ENCODE assay signal across 8 cellular contexts in genomic region chr20:51220293-51220706, GRCh38.
DNase-seq lines count a peak whose midpoint lies in the region; ATAC-seq and TF ChIP-seq lines count a peak whose summit lies in the region.

No MANE protein-coding gene starts in this region.

- no peaks in the 10 kb centered on the region for H3K4me1 ChIP-seq in MM.1S (ENCODE audit: low read length)

- peak; percentile 78 for DNase-seq in Calu3
- no peak for DNase-seq in MM.1S
- peak; percentile 64 for DNase-seq in activated T-cell treated with anti-CD3 and anti-CD28 coated beads for 48 hours (ENCODE audit: low read depth)
- peak; percentile 10 for DNase-seq in fibroblast of the aortic adventitia (ENCODE audit: low read depth)
- peak; percentile 36 for DNase-seq in retina
- no peak for DNase-seq in NCI-H2107 (lab: John Stamatoyannopoulos, UW)
- DNase-seq in NCI-H146 (lab: John Stamatoyannopoulos, UW): no peak

- no peak overlapping the region; the same call in 1 of the 2 replicates for H3K4me2 ChIP-seq in MM.1S (ENCODE audit: low read depth, low read length)

- H3K36me3 ChIP-seq in MM.1S (replicated peaks; ENCODE audit: insufficient read depth, low read length): no peaks in the 10 kb centered on the region

- TF ChIP-seq CTCF in Calu3 (IDR thresholded peaks at IDR 0.05; ENCODE audit: unreplicated experiment) (peak; percentile 96), MM.1S (IDR thresholded peaks at IDR 0.05; ENCODE audit: low read length) (peak; percentile 71), fibroblast of the aortic adventitia (IDR thresholded peaks at IDR 0.05; ENCODE audit: insufficient read depth, low read length) (peak; percentile 92)

- no peaks in the 10 kb centered on the region for H3K9me3 Mint-ChIP-seq in Calu3 (ENCODE audit: low read depth, unreplicated experiment)

- BruUV-seq in Calu3 (replicated peaks; lab: Mats Ljungman, UMichigan): no TSS peak

- no peaks in the 10 kb centered on the region for H3K79me2 ChIP-seq in MM.1S (ENCODE audit: low read length)

- peaks cover 13% of the 10 kb centered on the region for H3K4me1 Mint-ChIP-seq in Calu3 (ENCODE audit: low read depth, unreplicated experiment)

- no peak for ATAC-seq in GM18870 (IDR thresholded peaks at IDR 0.05; ENCODE audit: unreplicated experiment)

- H3K27me3 Mint-ChIP-seq in Calu3 (ENCODE audit: unreplicated experiment): peaks cover 61% of the 10 kb centered on the region

- no peak overlapping the region for H3K9ac ChIP-seq in MM.1S (ENCODE audit: low read length)

- H3K4me3 Mint-ChIP-seq in Calu3 (ENCODE audit: low read depth, unreplicated experiment): no peak overlapping the region

- no peak overlapping the region for H3K27ac Mint-ChIP-seq in Calu3 (ENCODE audit: unreplicated experiment)

- H3K27me3 ChIP-seq in MM.1S (replicated peaks; ENCODE audit: insufficient read depth, low read length): no peaks in the 10 kb centered on the region

- no peak overlapping the region for H3K27ac ChIP-seq in MM.1S (ENCODE audit: low read length)

- H3K4me3 ChIP-seq in MM.1S (ENCODE audit: low read length) (no peak overlapping the region), fibroblast of the aortic adventitia (ENCODE audit: low read depth, low read length) (no peak overlapping the region)

- no peak overlapping the region for H2AFZ ChIP-seq in MM.1S (ENCODE audit: low read length)

- H3K36me3 Mint-ChIP-seq in Calu3 (ENCODE audit: insufficient read depth, unreplicated experiment): no peaks in the 10 kb centered on the region

- no peaks in the 10 kb centered on the region for H4K20me1 ChIP-seq in MM.1S (ENCODE audit: insufficient read depth, low read length)

- no peaks in the 10 kb centered on the region for H3F3A ChIP-seq in MM.1S (ENCODE audit: insufficient read depth, low read length)

- CTCF ChIA-PET in Calu3 (lab: Charles Lee): interaction anchor here (1.0 kb wide), 1 partner anchor 15 kb away, joined by 3 read pairs; no protein-coding TSS in a partner anchor

- H3K9me2 ChIP-seq in MM.1S (replicated peaks; ENCODE audit: insufficient read depth, low read length): no peaks in the 10 kb centered on the region

- intact Hi-C loops in Calu3 (cut with micrococcal nuclease; ENCODE audit: unreplicated experiment): loop anchor here (1.0 kb wide), 1 partner anchor 87 kb away; no protein-coding TSS in a partner anchor

- H3K9me3 ChIP-seq in MM.1S (replicated peaks; ENCODE audit: insufficient read depth, low read length): no peaks in the 10 kb centered on the region

Comparison
In these comparisons a context has a peak if more than half of its experiments do, and no peak if none do; other contexts are left out.
1. DNase-seq: peak in Calu3 (single experiment), activated T-cell treated with anti-CD3 and anti-CD28 coated beads for 48 hours (single experiment), fibroblast of the aortic adventitia (single experiment) and retina (single experiment); none in MM.1S (single experiment), NCI-H2107 (single experiment) and NCI-H146 (single experiment).
2. Peak in every context shown above with its lines, with median percentiles within 50 percentile points of each other: CTCF ChIP-seq.